Comparison of ENCODE assay signal across 24 cellular contexts in the genomic region with DNA sequence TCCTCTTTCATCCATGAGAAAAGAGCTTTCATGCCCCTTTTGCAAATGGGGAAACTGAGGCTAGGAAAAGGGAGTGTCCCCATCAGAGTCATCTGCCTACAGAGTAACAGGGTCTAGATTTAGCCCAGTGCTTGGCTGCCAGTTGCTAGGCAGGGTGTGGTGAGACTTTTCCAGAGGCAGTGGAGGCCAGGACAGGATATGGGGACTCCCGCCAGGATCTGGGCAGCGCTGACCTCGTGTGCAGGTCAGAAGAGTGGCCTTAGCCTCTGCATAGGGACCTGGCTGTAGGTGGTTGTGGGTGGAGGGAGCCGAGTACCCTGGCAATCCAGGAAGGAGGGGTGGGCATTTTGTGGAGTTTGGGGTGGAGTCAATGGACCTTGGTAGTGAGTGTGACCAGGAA. TPM values are rescaled to one million over a fixed set of nuclear protein-coding genes. Genes with fewer than 3 reads are reported as not detected.
A peak's percentile ranks its signal among the peaks of the same experiment; 100 is the strongest.
DNase-seq lines count a peak whose midpoint lies in the region; ATAC-seq, FAIRE-seq and TF ChIP-seq lines count a peak whose summit lies in the region.
"Had no signal": no experiment of that assay in that cellular context is flagged by ENCODE, and none has a peak within 500 bp of the region (broad histone marks: within the 10 kb centered on the region; RNA-seq: fewer than 3 reads in every experiment).

No MANE protein-coding gene starts in this region.

- H4K8ac ChIP-seq in neuronal stem cell (ENCODE audit: low read depth, low read length) (no peak overlapping the region), mesendoderm (ENCODE audit: low read depth, low read length) (no peak overlapping the region)

- H3K79me1 ChIP-seq in neuronal stem cell (ENCODE audit: low read depth, low read length) = peaks cover 53% of the 10 kb centered on the region
- peaks cover 37% of the 10 kb centered on the region for H3K79me1 ChIP-seq in mesendoderm (ENCODE audit: low read length)

- peak overlapping the region; percentile 82 for H2BK5ac ChIP-seq in neuronal stem cell (ENCODE audit: low read length)
- no peak overlapping the region for H2BK5ac ChIP-seq in mesendoderm (ENCODE audit: low read length)

- WGBS in neuronal stem cell (ENCODE audit: extremely low coverage in 2 of 2, insufficient read length in 2 of 2, insufficient replicate concordance in 1 of 2), 2 donors = no CpG with 5 or more reads among the region's 4 CpGs
- no CpG with 5 or more reads among the region's 4 CpGs for WGBS in mesendoderm (ENCODE audit: extremely low coverage, insufficient coverage, low lambda C conversion rate)

- H3K9me3 ChIP-seq in ascending aorta (no peaks in the 10 kb centered on the region), neuronal stem cell (replicated peaks in 1 of 2; ENCODE audit: control insufficient read depth in 2 of 2, insufficient read depth in 1 of 2, low read depth in 1 of 2, low read length in 2 of 2) (no peaks in the 10 kb centered on the region)

- intact Hi-C loops in left ventricle myocardium superior (cut with micrococcal nuclease) (no loop called here), Right ventricle myocardium inferior (cut with DNase I) (loop anchor here (10.0 kb wide), 1 partner anchor 558 kb away; no protein-coding TSS in a partner anchor), ascending aorta (cut with DNase I) (loop anchor here (10.0 kb wide), 1 partner anchor 558 kb away; no protein-coding TSS in a partner anchor)

- no peak overlapping the region for H4K91ac ChIP-seq in neuronal stem cell (ENCODE audit: low read depth, low read length, poor library complexity)

- no peak overlapping the region for H3K27ac Mint-ChIP-seq in glutamatergic neuron (ENCODE audit: unreplicated experiment)

- H3K4me1 ChIP-seq in ascending aorta = peaks cover 16 to 49% of the 10 kb centered on the region in 2 donors
- H3K4me1 ChIP-seq in neuronal stem cell (ENCODE audit: control insufficient read depth in 2 of 2, insufficient read depth in 1 of 2, low read depth in 1 of 2, low read length in 2 of 2) = peaks cover 11 to 20% of the 10 kb centered on the region in 2 donors
- H3K4me1 ChIP-seq in mesendoderm (ENCODE audit: control insufficient read depth, low read depth, low read length) = no peaks in the 10 kb centered on the region

- TF ChIP-seq CTCF in ascending aorta (IDR thresholded peaks at IDR 0.05) (no peak), D721Med (IDR thresholded peaks at IDR 0.05; ENCODE audit: insufficient read depth, missing control alignments) (no peak), glutamatergic neuron (IDR thresholded peaks at IDR 0.05; ENCODE audit: partially characterized antibody, unreplicated experiment) (no peak)

- H2BK120ac ChIP-seq in neuronal stem cell (ENCODE audit: low read depth, low read length) (no peak overlapping the region), mesendoderm (ENCODE audit: low read depth, low read length) (no peak overlapping the region)

- H3K56ac ChIP-seq in mesendoderm (ENCODE audit: low read length) = no peak overlapping the region

- DNase-seq in left ventricle myocardium superior (no peak), Right ventricle myocardium inferior (ENCODE audit: missing footprints) (no peak), ascending aorta (ENCODE audit: low spot score in 2 of 2) (no peak), neuronal stem cell (ENCODE audit: low spot score) (no peak), mesendoderm (no peak), D721Med (ENCODE audit: insufficient read length, low spot score) (no peak), glutamatergic neuron (no peak), EL (no peak)
- DNase-seq: AML-193; C1 segment of cervical spinal cord; CD8-positive, alpha-beta memory T cell; DMS53; MV-4-11; NCI-H1105 treated with DMSO at 0.1 percent for 48 hours; NCI-H1694; NCI-H2081; NCI-H2171; NCI-H345; NCI-H524; NCI-H774; NK-92 treated with Interleukin-12 subunit alpha and Interleukin-12 subunit beta, amount 100 ng/mL, for 24 hours had no signal

- peak overlapping the region; percentile 73 for H3K23ac ChIP-seq in neuronal stem cell (ENCODE audit: low read depth, low read length, poor library complexity)
- no peak overlapping the region for H3K23ac ChIP-seq in mesendoderm (ENCODE audit: low read length)

- H3K9ac ChIP-seq in neuronal stem cell (ENCODE audit: low read depth, low read length, poor library complexity) (no peak overlapping the region), mesendoderm (ENCODE audit: low read length) (no peak overlapping the region)
- H3K9ac ChIP-seq: KMS-11 had no signal

- no peak overlapping the region for H3K4me2 ChIP-seq in neuronal stem cell (ENCODE audit: insufficient read depth, low read length, poor library complexity, severe bottlenecking)
- H3K4me2 ChIP-seq in mesendoderm (ENCODE audit: low read length) = no peak overlapping the region
- H3K4me2 ChIP-seq: KMS-11 had no signal

- H2BK12ac ChIP-seq in neuronal stem cell (ENCODE audit: low read length) = no peak overlapping the region

- H3K27me3 Mint-ChIP-seq in glutamatergic neuron (ENCODE audit: unreplicated experiment) = peaks cover 11% of the 10 kb centered on the region
- H3K27me3 Mint-ChIP-seq: CD8-positive, alpha-beta memory T cell had no signal

- H2AK5ac ChIP-seq in neuronal stem cell (ENCODE audit: low read depth, low read length) (peak overlapping the region; percentile 70), mesendoderm (ENCODE audit: low read length) (no peak overlapping the region)

- H3K4ac ChIP-seq in neuronal stem cell (ENCODE audit: low read length) (no peak overlapping the region), mesendoderm (ENCODE audit: low read depth, low read length) (no peak overlapping the region)

- H2BK15ac ChIP-seq in neuronal stem cell (ENCODE audit: low read length) = no peak overlapping the region
- no peak overlapping the region for H2BK15ac ChIP-seq in mesendoderm (replicated peaks; ENCODE audit: low read depth)

- no peak overlapping the region for H3K4me3 ChIP-seq in ascending aorta
- no peak overlapping the region for H3K4me3 ChIP-seq in neuronal stem cell (ENCODE audit: low read length in 2 of 2)
- H3K4me3 ChIP-seq in mesendoderm (ENCODE audit: low read length) = no peak overlapping the region

- H3K4me3 Mint-ChIP-seq in glutamatergic neuron (ENCODE audit: unreplicated experiment) = no peak overlapping the region

- H2AFZ ChIP-seq in neuronal stem cell (ENCODE audit: low read length) = no peak overlapping the region

- ATAC-seq in left ventricle myocardium superior (peak; percentile 18), Right ventricle myocardium inferior (no peak)
- ATAC-seq: SK-N-SH treated with all-trans-retinoic acid at 6 μM for 48 hours had no signal

- H3K9me3 Mint-ChIP-seq in glutamatergic neuron (ENCODE audit: unreplicated experiment) = no peaks in the 10 kb centered on the region
- H3K9me3 Mint-ChIP-seq: CD8-positive, alpha-beta memory T cell had no signal

- H3K14ac ChIP-seq in neuronal stem cell (ENCODE audit: low read length) = no peak overlapping the region

- H3K27ac ChIP-seq in ascending aorta = peak overlapping the region; percentile 34 to 41
- H3K27ac ChIP-seq in neuronal stem cell (replicated peaks; ENCODE audit: low read length) = no peak overlapping the region
- no peak overlapping the region for H3K27ac ChIP-seq in mesendoderm (ENCODE audit: low read depth, low read length)
- H3K27ac ChIP-seq: KMS-11 had no signal

- peaks cover 28 to 35% of the 10 kb centered on the region in 2 donors for H3K36me3 ChIP-seq in ascending aorta
- H3K36me3 ChIP-seq in neuronal stem cell (replicated peaks in 1 of 2; ENCODE audit: control insufficient read depth in 2 of 2, insufficient read depth in 2 of 2, low read length in 2 of 2) = peaks cover 31 to 47% of the 10 kb centered on the region in 2 donors
- H3K36me3 ChIP-seq in mesendoderm (ENCODE audit: control insufficient read depth, insufficient read depth, low read length) = peaks cover 8% of the 10 kb centered on the region

- H3K18ac ChIP-seq in neuronal stem cell (ENCODE audit: low read length) (peak overlapping the region; percentile 58), mesendoderm (ENCODE audit: low read length) (no peak overlapping the region)

- H3K79me2 ChIP-seq in mesendoderm (ENCODE audit: control insufficient read depth, insufficient read depth, low read length) = peaks cover 54% of the 10 kb centered on the region

- H4K5ac ChIP-seq in mesendoderm (ENCODE audit: low read length) = no peak overlapping the region

- H3K27me3 ChIP-seq in ascending aorta (no peaks in the 10 kb centered on the region), neuronal stem cell (ENCODE audit: control insufficient read depth in 3 of 3, insufficient read depth in 3 of 3, low read depth in 1 of 3, low read length in 3 of 3) (peaks cover 0 to 3% (median 0%) of the 10 kb centered on the region in 3 experiments), mesendoderm (ENCODE audit: insufficient read depth, low read length, poor library complexity) (no peaks in the 10 kb centered on the region)

- FAIRE-seq in D721Med (lab: Jason Lieb, UNC) = no peak
- FAIRE-seq: H54 had no signal

- H3K4me1 Mint-ChIP-seq in glutamatergic neuron (ENCODE audit: low read depth, unreplicated experiment) = peaks cover 11% of the 10 kb centered on the region

- H3K36me3 Mint-ChIP-seq in glutamatergic neuron (ENCODE audit: unreplicated experiment) = no peaks in the 10 kb centered on the region

RNA-seq across cellular contexts. Expression of a gene that starts 4.2 kb away (rescaled TPM):
- total RNA-seq in left ventricle myocardium superior (23.8 TPM), Right ventricle myocardium inferior (29.6 TPM), ascending aorta (79.8 TPM), glutamatergic neuron (ENCODE audit: unreplicated experiment) (110 TPM)
- 31.7 TPM for polyA plus RNA-seq in neuronal stem cell (2013, experiment 1 of 2)
- 32.1 TPM for polyA plus RNA-seq in neuronal stem cell (2013, experiment 2 of 2)
- polyA plus RNA-seq in mesendoderm (2013, experiment 1 of 2) = 23.2 TPM
- 22.8 TPM for polyA plus RNA-seq in mesendoderm (2013, experiment 2 of 2)

Comparison
In these comparisons a context has a peak if more than half of its experiments do, and no peak if none do; other contexts are left out.
1. H3K27ac ChIP-seq: peak in ascending aorta (2 of 2); none in neuronal stem cell (single experiment) and mesendoderm (single experiment).